1 cellular context compared by ENCODE assay signal in genomic region chr20:58447733-58448391, GRCh38.
A peak's percentile ranks its signal among the peaks of the same experiment; 100 is the strongest.
TF ChIP-seq lines count a peak whose summit lies in the region.

No MANE protein-coding gene starts in this region.

TF ChIP-seq in HepG2, 621 proteins besides CTCF, POLR2A, EP300 and RAD21 (continued from another document and continues in another):
- TF ChIP-seq CENPT (CRISPR knock-in tag; IDR thresholded peaks at IDR 0.05; ENCODE audit: low read depth) = no peak
- no peak for TF ChIP-seq JUND (CRISPR knock-in tag; IDR thresholded peaks at IDR 0.05)
- TF ChIP-seq ZNF354B (CRISPR knock-in tag; IDR thresholded peaks at IDR 0.05) = no peak
- TF ChIP-seq ZNF496 (CRISPR knock-in tag; IDR thresholded peaks at IDR 0.05; ENCODE audit: insufficient replicate concordance) = no peak
- no peak for TF ChIP-seq ARID3A (IDR thresholded peaks at IDR 0.05; ENCODE audit: low read depth, low read length)
- no peak for TF ChIP-seq HIC2 (CRISPR knock-in tag; IDR thresholded peaks at IDR 0.05; ENCODE audit: low read depth)
- no peak for TF ChIP-seq IKZF4 (CRISPR knock-in tag; IDR thresholded peaks at IDR 0.05; ENCODE audit: borderline replicate concordance, low read depth, not compliant biosample characterization)
- TF ChIP-seq, protein P1, sequence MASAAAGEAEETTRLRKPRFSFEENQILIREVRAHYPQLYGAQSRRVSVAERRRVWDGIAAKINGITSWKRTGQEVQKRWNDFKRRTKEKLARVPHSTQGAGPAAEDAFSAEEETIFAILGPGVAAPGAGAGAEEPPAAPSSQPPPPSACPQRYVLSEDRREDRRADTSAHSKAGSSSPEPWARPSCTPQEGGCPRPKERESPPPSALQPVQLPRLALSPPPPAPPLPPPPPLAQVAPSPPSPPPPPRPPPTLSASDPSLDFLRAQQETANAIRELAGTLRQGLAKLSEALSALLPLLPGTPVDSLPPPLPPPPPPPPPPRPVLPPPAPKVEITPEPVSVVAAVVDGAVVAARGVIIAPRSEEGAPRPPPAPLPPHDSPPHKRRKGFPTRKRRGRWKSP (CRISPR knock-in tag; IDR thresholded peaks at IDR 0.05) = no peak
- TF ChIP-seq ZBTB25 (CRISPR knock-in tag; IDR thresholded peaks at IDR 0.05) = peak; percentile 70; the same call in 1 of the 2 replicates
- TF ChIP-seq GLMP (CRISPR knock-in tag; IDR thresholded peaks at IDR 0.05; ENCODE audit: borderline replicate concordance) = no peak
- no peak for TF ChIP-seq ZNF451 (CRISPR knock-in tag; IDR thresholded peaks at IDR 0.05)
- no peak for TF ChIP-seq GTF3A (CRISPR knock-in tag; conservative IDR thresholded peaks at IDR 0.05)
- no peak for TF ChIP-seq ZNF138 (CRISPR knock-in tag; IDR thresholded peaks at IDR 0.05; ENCODE audit: low read depth)
- no peak for TF ChIP-seq ZFYVE20 (CRISPR knock-in tag; IDR thresholded peaks at IDR 0.05; ENCODE audit: borderline replicate concordance, low read depth)
- peak; percentile 77 for TF ChIP-seq ZNF281 (CRISPR knock-in tag; IDR thresholded peaks at IDR 0.05; ENCODE audit: borderline replicate concordance)
- TF ChIP-seq NR1H2 (CRISPR knock-in tag; IDR thresholded peaks at IDR 0.05; ENCODE audit: borderline replicate concordance, low read depth) = no peak
- TF ChIP-seq ZNF780A (CRISPR knock-in tag; IDR thresholded peaks at IDR 0.05) = no peak
- TF ChIP-seq, protein P2, sequence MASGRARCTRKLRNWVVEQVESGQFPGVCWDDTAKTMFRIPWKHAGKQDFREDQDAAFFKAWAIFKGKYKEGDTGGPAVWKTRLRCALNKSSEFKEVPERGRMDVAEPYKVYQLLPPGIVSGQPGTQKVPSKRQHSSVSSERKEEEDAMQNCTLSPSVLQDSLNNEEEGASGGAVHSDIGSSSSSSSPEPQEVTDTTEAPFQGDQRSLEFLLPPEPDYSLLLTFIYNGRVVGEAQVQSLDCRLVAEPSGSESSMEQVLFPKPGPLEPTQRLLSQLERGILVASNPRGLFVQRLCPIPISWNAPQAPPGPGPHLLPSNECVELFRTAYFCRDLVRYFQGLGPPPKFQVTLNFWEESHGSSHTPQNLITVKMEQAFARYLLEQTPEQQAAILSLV (CRISPR knock-in tag; IDR thresholded peaks at IDR 0.05; ENCODE audit: borderline replicate concordance) = no peak
- no peak for TF ChIP-seq HMG20A (CRISPR knock-in tag; IDR thresholded peaks at IDR 0.05; ENCODE audit: borderline replicate concordance)
- 0 out of 2 replicates have a peak, but pooled peaks have one; percentile 48 for TF ChIP-seq IRF2 (CRISPR knock-in tag; IDR thresholded peaks at IDR 0.05)
- no peak for TF ChIP-seq ZNF775 (CRISPR knock-in tag; IDR thresholded peaks at IDR 0.05; ENCODE audit: borderline replicate concordance)
- peak; percentile 58; the same call in 1 of the 2 replicates for TF ChIP-seq SALL2 (CRISPR knock-in tag; IDR thresholded peaks at IDR 0.05)
- TF ChIP-seq ZNF124 (CRISPR knock-in tag; IDR thresholded peaks at IDR 0.05) = no peak
- TF ChIP-seq ZNF639 (CRISPR knock-in tag; conservative IDR thresholded peaks at IDR 0.05) = no peak
- TF ChIP-seq, protein P3, sequence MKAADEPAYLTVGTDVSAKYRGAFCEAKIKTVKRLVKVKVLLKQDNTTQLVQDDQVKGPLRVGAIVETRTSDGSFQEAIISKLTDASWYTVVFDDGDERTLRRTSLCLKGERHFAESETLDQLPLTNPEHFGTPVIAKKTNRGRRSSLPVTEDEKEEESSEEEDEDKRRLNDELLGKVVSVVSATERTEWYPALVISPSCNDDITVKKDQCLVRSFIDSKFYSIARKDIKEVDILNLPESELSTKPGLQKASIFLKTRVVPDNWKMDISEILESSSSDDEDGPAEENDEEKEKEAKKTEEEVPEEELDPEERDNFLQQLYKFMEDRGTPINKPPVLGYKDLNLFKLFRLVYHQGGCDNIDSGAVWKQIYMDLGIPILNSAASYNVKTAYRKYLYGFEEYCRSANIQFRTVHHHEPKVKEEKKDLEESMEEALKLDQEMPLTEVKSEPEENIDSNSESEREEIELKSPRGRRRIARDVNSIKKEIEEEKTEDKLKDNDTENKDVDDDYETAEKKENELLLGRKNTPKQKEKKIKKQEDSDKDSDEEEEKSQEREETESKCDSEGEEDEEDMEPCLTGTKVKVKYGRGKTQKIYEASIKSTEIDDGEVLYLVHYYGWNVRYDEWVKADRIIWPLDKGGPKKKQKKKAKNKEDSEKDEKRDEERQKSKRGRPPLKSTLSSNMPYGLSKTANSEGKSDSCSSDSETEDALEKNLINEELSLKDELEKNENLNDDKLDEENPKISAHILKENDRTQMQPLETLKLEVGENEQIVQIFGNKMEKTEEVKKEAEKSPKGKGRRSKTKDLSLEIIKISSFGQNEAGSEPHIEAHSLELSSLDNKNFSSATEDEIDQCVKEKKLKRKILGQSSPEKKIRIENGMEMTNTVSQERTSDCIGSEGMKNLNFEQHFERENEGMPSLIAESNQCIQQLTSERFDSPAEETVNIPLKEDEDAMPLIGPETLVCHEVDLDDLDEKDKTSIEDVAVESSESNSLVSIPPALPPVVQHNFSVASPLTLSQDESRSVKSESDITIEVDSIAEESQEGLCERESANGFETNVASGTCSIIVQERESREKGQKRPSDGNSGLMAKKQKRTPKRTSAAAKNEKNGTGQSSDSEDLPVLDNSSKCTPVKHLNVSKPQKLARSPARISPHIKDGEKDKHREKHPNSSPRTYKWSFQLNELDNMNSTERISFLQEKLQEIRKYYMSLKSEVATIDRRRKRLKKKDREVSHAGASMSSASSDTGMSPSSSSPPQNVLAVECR (CRISPR knock-in tag; IDR thresholded peaks at IDR 0.05; ENCODE audit: borderline replicate concordance) = no peak
- no peak for TF ChIP-seq RFXANK (CRISPR knock-in tag; IDR thresholded peaks at IDR 0.05)
- TF ChIP-seq, protein P4, sequence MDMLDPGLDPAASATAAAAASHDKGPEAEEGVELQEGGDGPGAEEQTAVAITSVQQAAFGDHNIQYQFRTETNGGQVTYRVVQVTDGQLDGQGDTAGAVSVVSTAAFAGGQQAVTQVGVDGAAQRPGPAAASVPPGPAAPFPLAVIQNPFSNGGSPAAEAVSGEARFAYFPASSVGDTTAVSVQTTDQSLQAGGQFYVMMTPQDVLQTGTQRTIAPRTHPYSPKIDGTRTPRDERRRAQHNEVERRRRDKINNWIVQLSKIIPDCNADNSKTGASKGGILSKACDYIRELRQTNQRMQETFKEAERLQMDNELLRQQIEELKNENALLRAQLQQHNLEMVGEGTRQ (IDR thresholded peaks at IDR 0.05; ENCODE audit: low read depth, low read length) = no peak
- TF ChIP-seq, protein P4 (CRISPR knock-in tag; IDR thresholded peaks at IDR 0.05; ENCODE audit: borderline replicate concordance) = no peak
- TF ChIP-seq ZNF747 (CRISPR knock-in tag; IDR thresholded peaks at IDR 0.05; ENCODE audit: borderline replicate concordance) = no peak
- TF ChIP-seq HMGA1 (CRISPR knock-in tag; conservative IDR thresholded peaks at IDR 0.05) = no peak
- no peak for TF ChIP-seq CBX5 (CRISPR knock-in tag; IDR thresholded peaks at IDR 0.05; ENCODE audit: borderline replicate concordance)
- TF ChIP-seq SRSF1 (optimal IDR thresholded peaks at IDR 0.05; ENCODE audit: low read depth, low read length) = no peak
- TF ChIP-seq ZSCAN22 (CRISPR knock-in tag; IDR thresholded peaks at IDR 0.05) = no peak
- 0 out of 2 replicates have a peak, but pooled peaks have one; percentile 27 for TF ChIP-seq ZNF335 (CRISPR knock-in tag; IDR thresholded peaks at IDR 0.05)
- no peak for TF ChIP-seq NCOA5 (CRISPR knock-in tag; IDR thresholded peaks at IDR 0.05)
